In the genomic region with DNA sequence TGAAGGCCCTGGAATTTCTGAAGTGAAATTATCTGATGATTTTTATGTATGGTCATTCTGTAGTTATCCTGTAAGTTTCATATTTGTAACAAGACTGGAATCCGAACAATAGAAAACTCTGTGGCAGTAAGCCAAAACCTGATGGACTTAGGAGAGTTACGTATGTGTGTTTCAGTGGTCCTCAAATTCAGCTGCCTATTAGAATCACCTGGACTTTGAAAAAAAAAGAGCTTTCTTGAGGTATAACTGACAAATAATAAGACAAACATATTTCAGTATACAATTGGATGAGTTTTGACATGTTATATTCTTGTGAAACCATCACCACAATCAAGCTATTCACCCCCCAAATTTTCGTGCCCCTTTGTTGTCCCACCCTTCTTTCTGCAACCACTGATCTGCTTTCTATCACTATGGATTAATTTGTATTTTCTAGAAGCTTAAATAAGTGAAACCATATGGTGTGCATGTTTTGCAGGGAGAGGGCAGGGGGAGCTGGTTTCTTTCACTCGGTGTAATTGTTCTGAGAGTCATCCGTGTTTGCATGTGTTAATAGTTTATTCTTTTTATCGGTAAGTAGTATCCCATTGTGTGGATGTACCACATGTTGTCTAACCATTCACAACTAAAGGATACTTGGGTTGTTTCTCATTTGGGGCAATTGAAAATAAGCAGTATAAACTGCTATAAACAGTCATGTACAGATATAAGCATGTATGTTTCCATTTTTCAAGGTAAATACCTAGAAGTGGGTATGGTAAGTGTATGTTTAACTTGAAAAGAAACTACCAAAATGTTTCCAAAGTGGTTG, we compare ENCODE assay signal across 13 cellular contexts. TPM values are rescaled to one million over a fixed set of nuclear protein-coding genes. Genes with fewer than 3 reads are reported as not detected.
DNase-seq lines count a peak whose midpoint lies in the region; ATAC-seq and TF ChIP-seq lines count a peak whose summit lies in the region.
"Had no signal": no experiment of that assay in that cellular context is flagged by ENCODE, and none has a peak within 500 bp of the region (broad histone marks: within the 10 kb centered on the region; RNA-seq: fewer than 3 reads in every experiment).

No MANE protein-coding gene starts in this region.

- H3K36me3 ChIP-seq in Panc1 (ENCODE audit: control insufficient read depth, insufficient read depth, low read length): no peaks in the 10 kb centered on the region
- H3K36me3 ChIP-seq in esophagus muscularis mucosa: no peaks in the 10 kb centered on the region
- no peaks in the 10 kb centered on the region for H3K36me3 ChIP-seq in skeletal muscle tissue (ENCODE audit: control insufficient read depth in 3 of 3, insufficient read depth in 3 of 3, low read length in 3 of 3)

- TF ChIP-seq POLR2A in esophagus muscularis mucosa (IDR thresholded peaks at IDR 0.05; ENCODE audit: low read depth): no peak

- ATAC-seq in Panc1 (no peak; the same call in 1 of the 2 replicates), HG02852 (IDR thresholded peaks at IDR 0.05; ENCODE audit: unreplicated experiment) (no peak), GM18861 (IDR thresholded peaks at IDR 0.05; ENCODE audit: unreplicated experiment) (no peak), GM21447 (IDR thresholded peaks at IDR 0.05; ENCODE audit: unreplicated experiment) (no peak)

- no peak overlapping the region for H3K9ac ChIP-seq in skeletal muscle tissue (ENCODE audit: low read depth in 1 of 3, low read length in 3 of 3)

- no peak overlapping the region for H3K4me3 ChIP-seq in Panc1 (ENCODE audit: low read depth in 2 of 2, low read length in 2 of 2)
- no peak overlapping the region for H3K4me3 ChIP-seq in esophagus muscularis mucosa
- H3K4me3 ChIP-seq in skeletal muscle tissue (ENCODE audit: low read length in 3 of 3): no peak overlapping the region

- no peaks in the 10 kb centered on the region for H3K27me3 ChIP-seq in Panc1 (ENCODE audit: control insufficient read depth, insufficient read depth, low read length)
- no peaks in the 10 kb centered on the region for H3K27me3 ChIP-seq in esophagus muscularis mucosa
- H3K27me3 ChIP-seq in skeletal muscle tissue (ENCODE audit: control insufficient read depth in 3 of 3, insufficient read depth in 3 of 3, low read length in 3 of 3): no peaks in the 10 kb centered on the region

- DNase-seq in EL: peak; percentile 49
- DNase-seq in Panc1 (ENCODE audit: low read depth, low spot score): no peak
- DNase-seq in esophagus muscularis mucosa (ENCODE audit: extremely low spot score): no peak
- DNase-seq in activated gamma-delta T cell (lab: John Stamatoyannopoulos, UW): no peak
- DNase-seq: activated CD4-positive, CD25-positive, alpha-beta regulatory T cell treated with anti-CD3 and anti-CD28 coated beads, Interleukin-2, amount 50 U/mL, for 72 hours; activated naive CD4-positive, alpha-beta T cell treated with anti-CD3 and anti-CD28 coated beads, Interleukin-2, amount 50 U/mL, for 16 hours; DMS79 treated with DMSO at 0.1 percent for 48 hours; immature natural killer cell; substantia nigra had no signal

- peak overlapping the region; percentile 88 for H3K27ac ChIP-seq in Panc1 (ENCODE audit: low read length)
- H3K27ac ChIP-seq in esophagus muscularis mucosa (replicated peaks in 1 of 4): peak overlapping the region in 3 of 4 donors; percentile 31 to 60 (median 56)
- H3K27ac ChIP-seq in skeletal muscle tissue (ENCODE audit: low read depth, low read length): peak overlapping the region; percentile 19

- CTCF ChIA-PET in Panc1 (lab: Charles Lee): no interaction called here

- TF ChIP-seq CTCF in Panc1 (IDR thresholded peaks at IDR 0.05) (no peak), esophagus muscularis mucosa (IDR thresholded peaks at IDR 0.05) (no peak)

- in situ Hi-C loops in Panc1 (cut with HindIII; ENCODE audit: low pct_unique_long_range_greater_than_20kb, low sequenced_read_pairs): no loop called here

- H3K9me3 ChIP-seq in Panc1 (ENCODE audit: control insufficient read depth, insufficient read depth, low read depth, low read length): peaks cover 11% of the 10 kb centered on the region; the same call in 1 of the 2 replicates
- H3K9me3 ChIP-seq in esophagus muscularis mucosa: no peaks in the 10 kb centered on the region
- H3K9me3 ChIP-seq in skeletal muscle tissue (ENCODE audit: control insufficient read depth in 3 of 3, low read length in 3 of 3): no peaks in the 10 kb centered on the region

- H3K4me1 ChIP-seq in Panc1 (ENCODE audit: control insufficient read depth, insufficient read depth, low read length): peaks cover 41% of the 10 kb centered on the region
- peaks cover 15 to 27% (median 24%) of the 10 kb centered on the region in 4 donors for H3K4me1 ChIP-seq in esophagus muscularis mucosa
- H3K4me1 ChIP-seq in skeletal muscle tissue (ENCODE audit: control insufficient read depth in 3 of 3, insufficient read depth in 3 of 3, low read length in 3 of 3): peaks cover 0 to 14% (median 6%) of the 10 kb centered on the region in 3 donors

- intact Hi-C loops in Panc1 (cut with micrococcal nuclease; ENCODE audit: unreplicated experiment) (no loop called here), esophagus muscularis mucosa (cut with DNase I) (no loop called here)

- 61% methylated on average over 6 of the region's 6 CpGs for WGBS in esophagus muscularis mucosa

- POLR2A ChIA-PET in Panc1 (lab: Charles Lee): interaction anchor here (0.6 kb wide), 1 partner anchor 116 kb away, joined by 3 read pairs; no protein-coding TSS in a partner anchor

- BruUV-seq in Panc1 (replicated peaks; lab: Mats Ljungman, UMichigan): no TSS peak

- TF ChIP-seq EP300 in esophagus muscularis mucosa (IDR thresholded peaks at IDR 0.05): no peak

RNA-seq across cellular contexts. Expression of a gene that starts 50.2 kb away (rescaled TPM):
- total RNA-seq in Panc1 (2021; ENCODE audit: unreplicated experiment): 107 TPM
- 47.3 TPM for polyA plus RNA-seq in Panc1 (2012; ENCODE audit: insufficient read length)
- 10 to 100 TPM; 14.5 to 23.2 (median 17.8) TPM for total RNA-seq in esophagus muscularis mucosa
- 32.9 TPM for total RNA-seq in skeletal muscle tissue

Comparison
In these comparisons a context has a peak if more than half of its experiments do, and no peak if none do; other contexts are left out.
1. H3K27ac ChIP-seq: peak in every context shown above with its lines; median percentile 88 in Panc1; 56 in esophagus muscularis mucosa; 19 in skeletal muscle tissue.